Comparison of ENCODE assay signal across 1 cellular context in the genomic region with DNA sequence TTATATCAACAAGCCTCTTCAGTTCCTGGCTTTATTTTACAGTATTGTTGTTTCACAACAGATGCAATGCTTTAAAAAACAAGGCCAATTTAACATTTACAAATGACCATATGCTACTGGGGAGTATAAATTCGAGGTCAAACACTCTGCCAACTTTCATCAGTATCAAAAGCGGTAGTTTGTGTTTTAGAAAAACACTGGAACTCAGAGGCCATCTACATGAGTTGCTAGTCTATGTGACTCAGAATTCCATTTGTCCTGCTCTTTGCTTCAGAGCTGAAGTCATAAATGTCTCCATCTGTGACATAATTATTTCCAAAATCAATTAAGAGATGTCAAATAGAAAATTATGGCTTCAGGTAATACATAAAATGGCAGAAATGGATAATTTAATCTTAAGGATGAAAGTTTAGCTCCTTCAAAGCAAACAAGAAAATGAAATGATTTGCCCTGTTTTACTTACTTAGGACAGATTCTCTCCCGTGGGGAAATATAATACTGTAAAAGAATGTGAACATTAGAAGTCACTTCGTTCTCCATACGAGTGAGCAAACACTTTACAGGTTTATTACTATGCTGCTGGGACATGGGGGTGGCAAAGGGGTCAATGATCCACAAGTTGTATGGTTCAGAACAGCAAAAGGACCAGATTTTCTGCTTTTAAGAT.
TF ChIP-seq lines count a peak whose summit lies in the region.

No MANE protein-coding gene starts in this region.

TF ChIP-seq in GM23338, 12 proteins besides CTCF, POLR2A, EP300 and RAD21 (continued from another document):
- TF ChIP-seq, protein P1, sequence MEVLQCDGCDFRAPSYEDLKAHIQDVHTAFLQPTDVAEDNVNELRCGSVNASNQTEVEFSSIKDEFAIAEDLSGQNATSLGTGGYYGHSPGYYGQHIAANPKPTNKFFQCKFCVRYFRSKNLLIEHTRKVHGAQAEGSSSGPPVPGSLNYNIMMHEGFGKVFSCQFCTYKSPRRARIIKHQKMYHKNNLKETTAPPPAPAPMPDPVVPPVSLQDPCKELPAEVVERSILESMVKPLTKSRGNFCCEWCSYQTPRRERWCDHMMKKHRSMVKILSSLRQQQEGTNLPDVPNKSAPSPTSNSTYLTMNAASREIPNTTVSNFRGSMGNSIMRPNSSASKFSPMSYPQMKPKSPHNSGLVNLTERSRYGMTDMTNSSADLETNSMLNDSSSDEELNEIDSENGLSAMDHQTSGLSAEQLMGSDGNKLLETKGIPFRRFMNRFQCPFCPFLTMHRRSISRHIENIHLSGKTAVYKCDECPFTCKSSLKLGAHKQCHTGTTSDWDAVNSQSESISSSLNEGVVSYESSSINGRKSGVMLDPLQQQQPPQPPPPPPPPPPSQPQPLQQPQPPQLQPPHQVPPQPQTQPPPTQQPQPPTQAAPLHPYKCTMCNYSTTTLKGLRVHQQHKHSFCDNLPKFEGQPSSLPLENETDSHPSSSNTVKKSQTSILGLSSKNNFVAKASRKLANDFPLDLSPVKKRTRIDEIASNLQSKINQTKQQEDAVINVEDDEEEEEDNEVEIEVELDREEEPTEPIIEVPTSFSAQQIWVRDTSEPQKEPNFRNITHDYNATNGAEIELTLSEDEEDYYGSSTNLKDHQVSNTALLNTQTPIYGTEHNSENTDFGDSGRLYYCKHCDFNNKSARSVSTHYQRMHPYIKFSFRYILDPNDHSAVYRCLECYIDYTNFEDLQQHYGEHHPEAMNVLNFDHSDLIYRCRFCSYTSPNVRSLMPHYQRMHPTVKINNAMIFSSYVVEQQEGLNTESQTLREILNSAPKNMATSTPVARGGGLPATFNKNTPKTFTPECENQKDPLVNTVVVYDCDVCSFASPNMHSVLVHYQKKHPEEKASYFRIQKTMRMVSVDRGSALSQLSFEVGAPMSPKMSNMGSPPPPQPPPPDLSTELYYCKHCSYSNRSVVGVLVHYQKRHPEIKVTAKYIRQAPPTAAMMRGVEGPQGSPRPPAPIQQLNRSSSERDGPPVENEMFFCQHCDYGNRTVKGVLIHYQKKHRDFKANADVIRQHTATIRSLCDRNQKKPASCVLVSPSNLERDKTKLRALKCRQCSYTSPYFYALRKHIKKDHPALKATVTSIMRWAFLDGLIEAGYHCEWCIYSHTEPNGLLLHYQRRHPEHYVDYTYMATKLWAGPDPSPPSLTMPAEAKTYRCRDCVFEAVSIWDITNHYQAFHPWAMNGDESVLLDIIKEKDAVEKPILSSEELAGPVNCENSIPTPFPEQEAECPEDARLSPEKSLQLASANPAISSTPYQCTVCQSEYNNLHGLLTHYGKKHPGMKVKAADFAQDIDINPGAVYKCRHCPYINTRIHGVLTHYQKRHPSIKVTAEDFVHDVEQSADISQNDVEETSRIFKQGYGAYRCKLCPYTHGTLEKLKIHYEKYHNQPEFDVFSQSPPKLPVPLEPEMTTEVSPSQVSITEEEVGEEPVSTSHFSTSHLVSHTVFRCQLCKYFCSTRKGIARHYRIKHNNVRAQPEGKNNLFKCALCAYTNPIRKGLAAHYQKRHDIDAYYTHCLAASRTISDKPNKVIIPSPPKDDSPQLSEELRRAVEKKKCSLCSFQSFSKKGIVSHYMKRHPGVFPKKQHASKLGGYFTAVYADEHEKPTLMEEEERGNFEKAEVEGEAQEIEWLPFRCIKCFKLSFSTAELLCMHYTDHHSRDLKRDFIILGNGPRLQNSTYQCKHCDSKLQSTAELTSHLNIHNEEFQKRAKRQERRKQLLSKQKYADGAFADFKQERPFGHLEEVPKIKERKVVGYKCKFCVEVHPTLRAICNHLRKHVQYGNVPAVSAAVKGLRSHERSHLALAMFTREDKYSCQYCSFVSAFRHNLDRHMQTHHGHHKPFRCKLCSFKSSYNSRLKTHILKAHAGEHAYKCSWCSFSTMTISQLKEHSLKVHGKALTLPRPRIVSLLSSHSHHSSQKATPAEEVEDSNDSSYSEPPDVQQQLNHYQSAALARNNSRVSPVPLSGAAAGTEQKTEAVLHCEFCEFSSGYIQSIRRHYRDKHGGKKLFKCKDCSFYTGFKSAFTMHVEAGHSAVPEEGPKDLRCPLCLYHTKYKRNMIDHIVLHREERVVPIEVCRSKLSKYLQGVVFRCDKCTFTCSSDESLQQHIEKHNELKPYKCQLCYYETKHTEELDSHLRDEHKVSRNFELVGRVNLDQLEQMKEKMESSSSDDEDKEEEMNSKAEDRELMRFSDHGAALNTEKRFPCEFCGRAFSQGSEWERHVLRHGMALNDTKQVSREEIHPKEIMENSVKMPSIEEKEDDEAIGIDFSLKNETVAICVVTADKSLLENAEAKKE (CRISPR knock-in tag; IDR thresholded peaks at IDR 0.05), result no peak
- no peak for TF ChIP-seq NANOG (IDR thresholded peaks at IDR 0.05; ENCODE audit: borderline replicate concordance)
- no peak for TF ChIP-seq ZNF114 (CRISPR knock-in tag; IDR thresholded peaks at IDR 0.05)
- no peak for TF ChIP-seq ZNF331 (CRISPR knock-in tag; IDR thresholded peaks at IDR 0.05; ENCODE audit: low read depth)
- TF ChIP-seq POLR2AphosphoS5 (IDR thresholded peaks at IDR 0.05; ENCODE audit: low read depth), result no peak
- no peak for TF ChIP-seq CREB1 (CRISPR knock-in tag; IDR thresholded peaks at IDR 0.05; ENCODE audit: low read depth)
